20 cellular contexts compared by ENCODE assay signal in genomic region chrX:49991718-49992117, GRCh38.
"Had no signal": no experiment of that assay in that cellular context is flagged by ENCODE, and none has a peak within 500 bp of the region (broad histone marks: within the 10 kb centered on the region; RNA-seq: fewer than 3 reads in every experiment).

No MANE protein-coding gene starts in this region.

- H3K4me3 ChIP-seq: dorsolateral prefrontal cortex, heart right ventricle, left ventricle myocardium inferior, lower lobe of right lung, pancreas, stomach, thoracic aorta, transverse colon had no signal

- ATAC-seq: heart right ventricle; lower lobe of right lung; natural killer cell treated with Interleukin-12 subunit alpha and Interleukin-12 subunit beta and Interleukin-15 and Interleukin-18, amount 100 ng/mL, for 72 hours; pancreas; right cardiac atrium had no signal

- H3K36me3 ChIP-seq: heart right ventricle, left ventricle myocardium inferior, lower lobe of right lung, pancreas, stomach, thoracic aorta, transverse colon had no signal

- H3K9me3 ChIP-seq: heart right ventricle, left ventricle myocardium inferior, lower lobe of right lung, pancreas, stomach, thoracic aorta, transverse colon had no signal

- H3K27ac ChIP-seq: dorsolateral prefrontal cortex, left ventricle myocardium inferior, lower lobe of right lung, pancreas, stomach, thoracic aorta, transverse colon had no signal

- H3K4me1 ChIP-seq: left ventricle myocardium inferior, lower lobe of right lung, pancreas, stomach, transverse colon had no signal

- DNase-seq: cortex of kidney; dorsolateral prefrontal cortex; effector CD8-positive, alpha-beta T cell; foreskin melanocyte; heart right ventricle; hypothalamus; kidney glomerular epithelial cell; left ventricle myocardium inferior; lower lobe of right lung; occipital lobe; pancreas; right cardiac atrium; small intestine; stimulated activated CD4-positive, alpha-beta T cell treated with anti-CD3 and anti-CD28 coated beads, Interleukin-12 subunit alpha, Interleukin-12 subunit beta, amount 100 ng/mL, for 4 hours; stimulated activated naive CD4-positive, alpha-beta T cell; stomach; substantia nigra; transverse colon had no signal
